ENCODE assay signal across 31 cellular contexts in the genomic region with DNA sequence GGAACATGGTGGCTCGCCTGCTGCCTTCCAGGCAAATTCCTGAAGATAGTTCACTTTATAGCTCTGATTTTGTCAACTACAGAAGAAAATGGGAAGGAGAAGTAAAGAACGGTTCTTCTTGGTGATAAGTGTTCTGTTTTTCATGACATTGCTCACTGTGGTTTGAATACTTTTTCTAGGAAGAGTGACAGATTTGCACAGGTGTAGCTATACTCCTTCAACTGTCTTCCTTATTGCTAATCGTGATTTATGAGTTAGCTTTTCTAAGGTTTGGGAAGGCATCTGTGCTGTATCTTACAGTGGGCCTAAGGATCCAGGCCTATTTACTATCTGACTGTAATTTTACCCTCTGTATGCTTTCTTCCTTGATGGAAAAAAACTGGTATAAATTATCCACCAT.
"Had no signal": no experiment of that assay in that cellular context is flagged by ENCODE, and none has a peak within 500 bp of the region (broad histone marks: within the 10 kb centered on the region; RNA-seq: fewer than 3 reads in every experiment).

No MANE protein-coding gene starts in this region.

- H3K27me3 Mint-ChIP-seq: activated B cell treated with CpG ODN at 0.5 μM for 24 hours; activated CD8-positive, alpha-beta T cell treated with anti-CD3 and anti-CD28 coated beads for 36 hours; activated naive CD8-positive, alpha-beta T cell; activated T-helper 17 cell treated with anti-CD3 and anti-CD28 coated beads, Interleukin-2, amount 50 U/mL, for 72 hours; central memory CD8-positive, alpha-beta T cell; dendritic cell treated with granulocyte-macrophage colony-stimulating factor and Interleukin-4, amounts not matched to agents 40 ng/mL and 50 ng/mL, for 4 days; T-helper 17 cell had no signal

- H3K4me1 Mint-ChIP-seq: activated B cell treated with CpG ODN at 0.5 μM for 24 hours; activated T-helper 17 cell treated with anti-CD3 and anti-CD28 coated beads, Interleukin-2, amount 50 U/mL, for 72 hours; central memory CD8-positive, alpha-beta T cell; T-helper 17 cell had no signal

- H3K27ac Mint-ChIP-seq: activated B cell treated with CpG ODN at 0.5 μM for 24 hours; activated CD8-positive, alpha-beta T cell treated with anti-CD3 and anti-CD28 coated beads for 36 hours; activated naive CD8-positive, alpha-beta T cell; activated T-helper 17 cell treated with anti-CD3 and anti-CD28 coated beads, Interleukin-2, amount 50 U/mL, for 72 hours; dendritic cell treated with granulocyte-macrophage colony-stimulating factor and Interleukin-4, amounts not matched to agents 40 ng/mL and 50 ng/mL, for 4 days; T-helper 17 cell; T-helper 2 cell treated with Interferon-gamma antibody and Interleukin-4, amounts not matched to agents 5 μg/mL and 100 μg/mL, for 36 hours had no signal

- H3K27ac ChIP-seq: brain microvascular endothelial cell, coronary artery, dorsolateral prefrontal cortex, esophagus muscularis mucosa, gastroesophageal sphincter, heart right ventricle, WERI-Rb-1 had no signal

- H3K9me3 ChIP-seq: esophagus muscularis mucosa, gastroesophageal sphincter had no signal

- H3K4me3 Mint-ChIP-seq: activated B cell treated with CpG ODN at 0.5 μM for 24 hours; activated CD8-positive, alpha-beta T cell treated with anti-CD3 and anti-CD28 coated beads for 36 hours; activated naive CD8-positive, alpha-beta T cell; activated T-cell treated with anti-CD3 and anti-CD28 coated beads, Interleukin-2, amount 50 U/mL, for 4 hours; activated T-helper 17 cell treated with anti-CD3 and anti-CD28 coated beads, Interleukin-2, amount 50 U/mL, for 72 hours; central memory CD8-positive, alpha-beta T cell; dendritic cell treated with granulocyte-macrophage colony-stimulating factor and Interleukin-4, amounts not matched to agents 40 ng/mL and 50 ng/mL, for 4 days; T-helper 17 cell; T-helper 2 cell treated with Interferon-gamma antibody and Interleukin-4, amounts not matched to agents 5 μg/mL and 100 μg/mL, for 36 hours had no signal

- H3K27me3 ChIP-seq: brain microvascular endothelial cell, dorsolateral prefrontal cortex, esophagus muscularis mucosa, gastroesophageal sphincter, heart right ventricle had no signal

- ATAC-seq: activated CD4-positive, CD25-positive, alpha-beta regulatory T cell treated with anti-CD3 and anti-CD28 coated beads, Interleukin-2, amount 50 U/mL, for 24 hours; activated CD8-positive, alpha-beta T cell treated with anti-CD3 and anti-CD28 coated beads for 36 hours; activated T-cell treated with anti-CD3 and anti-CD28 coated beads, Interleukin-2, amount 50 U/mL, for 4 hours; activated T-helper 17 cell treated with anti-CD3 and anti-CD28 coated beads, Interleukin-2, amount 50 U/mL, for 72 hours; gastroesophageal sphincter; heart right ventricle; T-helper 17 cell had no signal

- H3K4me3 ChIP-seq: coronary artery, dorsolateral prefrontal cortex, esophagus muscularis mucosa, gastroesophageal sphincter, heart right ventricle had no signal

- H3K4me1 ChIP-seq: esophagus muscularis mucosa, gastroesophageal sphincter, heart right ventricle had no signal

- H3K36me3 Mint-ChIP-seq: activated naive CD8-positive, alpha-beta T cell had no signal

- H3K36me3 ChIP-seq: brain microvascular endothelial cell, esophagus muscularis mucosa, gastroesophageal sphincter, heart right ventricle, WERI-Rb-1 had no signal

- DNase-seq: activated B cell treated with CpG ODN at 0.5 μM for 24 hours; activated CD4-positive, alpha-beta T cell treated with anti-CD3 and anti-CD28 coated beads for 48 hours; activated CD4-positive, alpha-beta T cell treated with anti-CD3 and anti-CD28 coated beads, Interleukin-2, amount 50 U/mL, for 1 hour; activated CD4-positive, alpha-beta T cell treated with anti-CD3 and anti-CD28 coated beads, Interleukin-2, amount 50 U/mL, for 48 hours; activated CD8-positive, alpha-beta memory T cell treated with anti-CD3 and anti-CD28 coated beads for 24 hours; activated CD8-positive, alpha-beta T cell treated with anti-CD3 and anti-CD28 coated beads for 36 hours; activated effector memory CD4-positive, alpha-beta T cell treated with Interleukin-2 at 50 U/mL for 16 hours; activated gamma-delta T cell treated with Interleukin-2 at 50 U/mL for 16 hours; activated naive CD4-positive, alpha-beta T cell treated with anti-CD3 and anti-CD28 coated beads, Interleukin-2, amount 50 U/mL, for 16 hours; activated naive CD4-positive, alpha-beta T cell treated with Interleukin-2 at 50 U/mL for 16 hours; activated T-cell treated with anti-CD3 and anti-CD28 coated beads, Interleukin-2, amount 50 U/mL, for 4 hours; amniotic stem cell; anterior cingulate cortex; brain microvascular endothelial cell; dorsolateral prefrontal cortex; effector memory CD4-positive, alpha-beta T cell; erythroblast; foreskin melanocyte; heart right ventricle; T-helper 17 cell; T1000; WERI-Rb-1 had no signal

- H3K9me3 Mint-ChIP-seq: activated CD8-positive, alpha-beta T cell treated with anti-CD3 and anti-CD28 coated beads for 36 hours; activated T-cell treated with anti-CD3 and anti-CD28 coated beads, Interleukin-2, amount 50 U/mL, for 4 hours; T-helper 2 cell treated with Interferon-gamma antibody and Interleukin-4, amounts not matched to agents 5 μg/mL and 100 μg/mL, for 36 hours had no signal
